Comparison of ENCODE assay signal across 12 cellular contexts in the genomic region with DNA sequence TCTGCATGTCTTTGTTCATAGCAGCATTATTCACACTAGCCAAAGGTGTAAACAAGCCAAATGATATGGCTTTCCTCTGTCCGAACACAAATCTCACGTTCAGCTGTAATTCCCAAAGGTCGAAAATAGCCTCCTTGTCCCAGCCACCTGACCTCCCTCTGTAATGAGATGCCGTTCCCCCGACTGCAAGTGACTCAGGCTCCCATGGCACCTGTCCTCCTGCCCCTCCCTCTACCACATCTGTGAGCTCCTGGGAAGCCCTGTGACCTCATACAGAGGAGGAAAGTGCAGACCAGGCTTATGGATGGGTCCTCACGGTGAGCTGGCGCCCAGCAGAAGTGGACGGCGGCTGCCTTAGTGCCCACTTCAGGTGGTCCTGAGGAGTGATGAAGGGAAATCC. TPM values are rescaled to one million over a fixed set of nuclear protein-coding genes. Genes with fewer than 3 reads are reported as not detected.
"Had no signal": no experiment of that assay in that cellular context is flagged by ENCODE, and none has a peak within 500 bp of the region (broad histone marks: within the 10 kb centered on the region; RNA-seq: fewer than 3 reads in every experiment).

No MANE protein-coding gene starts in this region.

RNA-seq across cellular contexts. Expression of a gene that starts 15.4 kb away (rescaled TPM):
- total RNA-seq: activated CD4-positive, alpha-beta T cell treated with anti-CD3 and anti-CD28 coated beads for 36 hours; activated CD4-positive, alpha-beta T cell treated with anti-CD3 and anti-CD28 coated beads, Interleukin-2, amount 10 ng/mL, durations not matched to agents 7 days and 5 days; activated CD8-positive, alpha-beta T cell treated with anti-CD3 and anti-CD28 coated beads, Interleukin-2, amount 10 ng/mL, durations not matched to agents 7 days and 5 days; activated naive CD8-positive, alpha-beta T cell treated with anti-CD3 and anti-CD28 coated beads, Interleukin-2, amount 10 ng/mL, durations not matched to agents 7 days and 5 days; activated T-helper 2 cell treated with anti-CD3 and anti-CD28 coated beads, Interferon-gamma antibody, Interleukin-2, Interleukin-4, amounts not matched to agents 10 μg/mL and 5 μg/mL and 100 μg/mL, durations not matched to agents 14 hours and 24 hours and 36 hours; ascending aorta; Peyer's patch; T-cell; T-helper 17 cell had no signal

RNA-seq across cellular contexts. Expression of a gene that starts 45.8 kb away (rescaled TPM):
- total RNA-seq: activated CD4-positive, alpha-beta T cell treated with anti-CD3 and anti-CD28 coated beads for 36 hours; activated CD4-positive, alpha-beta T cell treated with anti-CD3 and anti-CD28 coated beads, Interleukin-2, amount 10 ng/mL, durations not matched to agents 7 days and 5 days; activated CD8-positive, alpha-beta T cell treated with anti-CD3 and anti-CD28 coated beads, Interleukin-2, amount 10 ng/mL, durations not matched to agents 7 days and 5 days; activated naive CD8-positive, alpha-beta T cell treated with anti-CD3 and anti-CD28 coated beads, Interleukin-2, amount 10 ng/mL, durations not matched to agents 7 days and 5 days; activated T-helper 2 cell treated with anti-CD3 and anti-CD28 coated beads, Interferon-gamma antibody, Interleukin-2, Interleukin-4, amounts not matched to agents 10 μg/mL and 5 μg/mL and 100 μg/mL, durations not matched to agents 14 hours and 24 hours and 36 hours; ascending aorta; cardiac septum; Peyer's patch; SJSA1; T-cell; T-helper 17 cell; WTC11 had no signal
